11 cellular contexts compared by ENCODE assay signal in genomic region chr17:57903961-57904360, GRCh38. TPM values are rescaled to one million over a fixed set of nuclear protein-coding genes. Genes with fewer than 3 reads are reported as not detected.
A peak's percentile ranks its signal among the peaks of the same experiment; 100 is the strongest.
DNase-seq lines count a peak whose midpoint lies in the region; ATAC-seq and TF ChIP-seq lines count a peak whose summit lies in the region.
"Had no signal": no experiment of that assay in that cellular context is flagged by ENCODE, and none has a peak within 500 bp of the region (broad histone marks: within the 10 kb centered on the region; RNA-seq: fewer than 3 reads in every experiment).

No MANE protein-coding gene starts in this region.

- intact Hi-C loops in dorsolateral prefrontal cortex (cut with DNase I): loop anchor here in 1 of 2 donors (5.0 kb wide), 1 partner anchor 42 kb away; no protein-coding TSS in a partner anchor

- peak overlapping the region; percentile 62 for H3K9ac ChIP-seq in SK-N-SH

- peak overlapping the region; percentile 50 for H3K4me3 Mint-ChIP-seq in neural crest cell
- H3K4me3 Mint-ChIP-seq: immature natural killer cell had no signal

- H3K36me3 Mint-ChIP-seq in neural crest cell (ENCODE audit: low read depth): peaks cover 3% of the 10 kb centered on the region
- H3K36me3 Mint-ChIP-seq: immature natural killer cell had no signal

- CTCF ChIA-PET in SK-N-SH (lab: Yijun Ruan, JAX): interaction anchor here (0.6 to 5.4 kb wide), 14 partner anchors 13 to 96 kb away, joined by 3 to 56 read pairs (median 4); partner anchors contain the start of gene CUEDC1

- TF ChIP-seq EP300 in SK-N-SH (IDR thresholded peaks at IDR 0.05; ENCODE audit: borderline replicate concordance in 1 of 2, low read depth in 1 of 2, low read length in 1 of 2): no peak
- TF ChIP-seq EP300 in tibial nerve (IDR thresholded peaks at IDR 0.05): no peak

- POLR2A ChIA-PET in SK-N-SH (lab: Yijun Ruan, JAX): interaction anchor here (0.7 to 1.9 kb wide), 2 partner anchors 59 to 103 kb away, joined by 3 to 11 read pairs; partner anchors contain the start of gene SRSF1

- DNase-seq in SK-N-SH (no peak), dorsolateral prefrontal cortex (no peak), neural crest cell (ENCODE audit: low read depth, low spot score) (no peak), tibial nerve (ENCODE audit: low spot score in 2 of 2) (no peak), KBM-7 (no peak), OCI-M2 (lab: John Stamatoyannopoulos, UW; ENCODE audit: unreplicated experiment) (no peak)
- DNase-seq: activated CD8-positive, alpha-beta memory T cell treated with anti-CD3 and anti-CD28 coated beads, Interleukin-2, amount 50 U/mL, for 48 hours; T-helper 9 cell had no signal

- H3K27me3 ChIP-seq in SK-N-SH (ENCODE audit: insufficient read depth): no peaks in the 10 kb centered on the region
- H3K27me3 ChIP-seq in dorsolateral prefrontal cortex: no peaks in the 10 kb centered on the region
- H3K27me3 ChIP-seq in tibial nerve: no peaks in the 10 kb centered on the region

- in situ Hi-C loops in KBM-7 (cut with MboI; ENCODE audit: low pct_unique_long_range_greater_than_20kb, low sequenced_read_pairs): no loop called here

- no peak for TF ChIP-seq POLR2A in tibial nerve (IDR thresholded peaks at IDR 0.05)

- H3K9me3 Mint-ChIP-seq in neural crest cell: no peaks in the 10 kb centered on the region
- H3K9me3 Mint-ChIP-seq: immature natural killer cell had no signal

- H2AFZ ChIP-seq in SK-N-SH (ENCODE audit: low read depth): no peak overlapping the region

- ATAC-seq in SK-N-SH treated with all-trans-retinoic acid at 6 μM for 48 hours (no peak), GM21447 (IDR thresholded peaks at IDR 0.05; ENCODE audit: unreplicated experiment) (no peak)

- H3K4me1 ChIP-seq in SK-N-SH (ENCODE audit: control insufficient read depth in 1 of 2, insufficient read depth in 2 of 2, low read depth in 1 of 2, low read length in 1 of 2) (peaks cover 40 to 44% of the 10 kb centered on the region in 2 experiments; a peak in 3 of 4 replicates), tibial nerve (peaks cover 6 to 97% (median 67%) of the 10 kb centered on the region in 4 donors)

- H3K4me3 ChIP-seq in SK-N-SH (ENCODE audit: low read depth in 2 of 2, low read length in 1 of 2) (no peak overlapping the region), dorsolateral prefrontal cortex (no peak overlapping the region), tibial nerve (no peak overlapping the region)

- H3K36me3 ChIP-seq in SK-N-SH (replicated peaks in 1 of 2; ENCODE audit: control insufficient read depth in 1 of 2, insufficient read depth in 2 of 2, low read length in 1 of 2) (no peaks in the 10 kb centered on the region), tibial nerve (no peaks in the 10 kb centered on the region)

- no peak for TF ChIP-seq RAD21 in SK-N-SH (IDR thresholded peaks at IDR 0.05; ENCODE audit: low read length)

- H3K9me2 ChIP-seq in SK-N-SH: no peaks in the 10 kb centered on the region

- WGBS in SK-N-SH (ENCODE audit: low lambda C conversion rate): 94% methylated on average over 7 of the region's 7 CpGs
- 74 to 80% methylated on average over 7 of the region's 7 CpGs for WGBS in tibial nerve, 2 donors

- peaks cover 76% of the 10 kb centered on the region for H3K4me1 Mint-ChIP-seq in neural crest cell

- TF ChIP-seq CTCF in SK-N-SH (IDR thresholded peaks at IDR 0.05): no peak
- no peak for TF ChIP-seq CTCF in dorsolateral prefrontal cortex (IDR thresholded peaks at IDR 0.05 in 54 of 56, conservative IDR thresholded peaks at IDR 0.05 in 2 of 56; ENCODE audit: low read depth in 1 of 56, partially characterized antibody in 56 of 56)
- TF ChIP-seq CTCF in neural crest cell (conservative IDR thresholded peaks at IDR 0.05): no peak
- TF ChIP-seq CTCF in tibial nerve (IDR thresholded peaks at IDR 0.05): no peak

- H3K27ac ChIP-seq in SK-N-SH (ENCODE audit: low read depth in 2 of 2, low read length in 1 of 2) (peak overlapping the region; percentile 73 to 86), dorsolateral prefrontal cortex (peak overlapping the region in 56 of 59 donors; percentile 25 to 100 (median 90)), tibial nerve (peak overlapping the region; percentile 43 to 96 (median 80))

- no peaks in the 10 kb centered on the region for H3K9me3 ChIP-seq in SK-N-SH
- H3K9me3 ChIP-seq in tibial nerve: no peaks in the 10 kb centered on the region

- peaks cover 33% of the 10 kb centered on the region for H3F3A ChIP-seq in SK-N-SH (replicated peaks; ENCODE audit: insufficient read depth)

- H3K4me2 ChIP-seq in SK-N-SH: no peak overlapping the region

- no peaks in the 10 kb centered on the region for H4K20me1 ChIP-seq in SK-N-SH (ENCODE audit: insufficient read depth)

- H3K27ac Mint-ChIP-seq in neural crest cell (ENCODE audit: unreplicated experiment): peak overlapping the region; percentile 93

- H3K79me2 ChIP-seq in SK-N-SH (ENCODE audit: insufficient read depth): peaks cover 85% of the 10 kb centered on the region

- H3K27me3 Mint-ChIP-seq in neural crest cell (ENCODE audit: low read depth): no peaks in the 10 kb centered on the region

TF ChIP-seq in SK-N-SH, 30 proteins besides CTCF, POLR2A, EP300 and RAD21:
- no peak for TF ChIP-seq MAX (IDR thresholded peaks at IDR 0.05; ENCODE audit: low read depth)

TF ChIP-seq in SK-N-SH treated with all-trans-retinoic acid at 6 μM for 48 hours, 23 proteins besides CTCF, POLR2A, EP300 and RAD21:
- TF ChIP-seq TSHZ2 (CRISPR knock-in tag; IDR thresholded peaks at IDR 0.05): no peak
- no peak for TF ChIP-seq CREB5 (CRISPR knock-in tag; IDR thresholded peaks at IDR 0.05; ENCODE audit: low read depth)
- TF ChIP-seq ESRRG (CRISPR knock-in tag; IDR thresholded peaks at IDR 0.05): no peak
- no peak for TF ChIP-seq ZNF565 (CRISPR knock-in tag; conservative IDR thresholded peaks at IDR 0.05; ENCODE audit: low read depth)
- TF ChIP-seq ZNF70 (CRISPR knock-in tag; IDR thresholded peaks at IDR 0.05): no peak
- no peak for TF ChIP-seq ZNF8 (CRISPR knock-in tag; IDR thresholded peaks at IDR 0.05)

RNA-seq across cellular contexts. Expression of gene CUEDC1, which starts 51.3 kb away (rescaled TPM):
- 50.3 and 58.9 TPM in 2 replicates for polyA plus RNA-seq in SK-N-SH (2012; rRNA removed)
- 25.4 and 31.6 TPM in 2 replicates for polyA plus RNA-seq in SK-N-SH (2012; cell fraction: cytosol; rRNA removed)
- 207 and 306 TPM in 2 replicates for polyA plus RNA-seq in SK-N-SH (2012; cell fraction: nucleus; rRNA removed)
- total RNA-seq in dorsolateral prefrontal cortex (100 to 1,000 TPM in 1 of 120 experiments, 10 to 100 TPM in 119; 17.3 to 105 (median 33.6) TPM), neural crest cell (73.7 and 86.9 TPM in 2 replicates), tibial nerve (10 to 100 TPM; 32.1 to 55.5 (median 38.8) TPM)

RNA-seq across cellular contexts. Expression of gene MRPS23, which starts 54.1 kb away (rescaled TPM):
- 105 and 108 TPM in 2 replicates for polyA plus RNA-seq in SK-N-SH (2012; rRNA removed)
- polyA plus RNA-seq in SK-N-SH (2012; cell fraction: cytosol; rRNA removed): 115 and 118 TPM in 2 replicates
- polyA plus RNA-seq in SK-N-SH (2012; cell fraction: nucleus; rRNA removed): 37.9 and 51.5 TPM in 2 replicates
- 10 to 100 TPM; 32.8 to 72.7 (median 51.3) TPM for total RNA-seq in dorsolateral prefrontal cortex
- total RNA-seq in neural crest cell: 50.0 and 63.0 TPM in 2 replicates
- total RNA-seq in tibial nerve: 10 to 100 TPM in 2 of 4 donors, 1 to 10 TPM in 2; 8.0 to 20.1 (median 9.0) TPM
